In the genomic region with DNA sequence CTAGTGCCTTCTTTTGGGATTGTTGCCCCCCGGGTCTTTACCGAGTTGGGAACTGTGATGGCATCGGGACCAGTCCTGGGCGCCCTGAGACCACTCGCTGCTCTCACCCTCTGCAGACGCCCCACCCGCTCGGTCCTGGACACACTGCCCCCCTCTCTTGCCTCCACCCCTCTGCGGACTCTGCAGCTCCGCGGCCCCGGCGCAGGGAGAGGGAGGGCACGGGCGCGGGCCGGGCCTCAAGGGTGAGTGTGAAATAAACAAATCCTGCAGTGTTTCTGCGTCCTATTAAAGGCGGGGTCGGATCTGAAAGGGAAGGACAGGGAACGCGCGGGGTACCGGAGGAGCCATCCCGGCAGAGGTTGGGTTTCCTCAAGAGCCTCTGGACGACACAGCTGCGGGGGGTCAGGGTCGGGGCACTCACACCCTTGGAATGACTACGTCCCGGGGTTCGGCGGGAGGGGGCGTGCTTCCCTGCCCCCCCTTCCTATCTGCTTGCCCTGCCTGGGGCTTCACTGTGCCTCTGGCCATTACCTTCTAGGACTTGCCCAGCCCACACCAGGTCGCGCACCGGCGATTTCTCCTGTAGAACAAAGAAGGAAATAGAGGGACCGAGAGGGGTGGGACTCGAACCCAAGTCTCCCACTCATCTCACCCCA, we compare ENCODE assay signal across 8 cellular contexts. TPM values are rescaled to one million over a fixed set of nuclear protein-coding genes. Genes with fewer than 3 reads are reported as not detected.
DNase-seq lines count a peak whose midpoint lies in the region; ATAC-seq and TF ChIP-seq lines count a peak whose summit lies in the region.

No MANE protein-coding gene starts in this region.

- H3K4me1 ChIP-seq in mesendoderm (ENCODE audit: control insufficient read depth, low read depth, low read length) (no peaks in the 10 kb centered on the region), upper lobe of right lung (peaks cover 51% of the 10 kb centered on the region)

- no peak overlapping the region for H3K4ac ChIP-seq in mesendoderm (ENCODE audit: low read depth, low read length)

- H3K27me3 Mint-ChIP-seq in activated T-cell treated with anti-CD3 and anti-CD28 coated beads, Interleukin-2, amount 50 U/mL, for 72 hours (ENCODE audit: low read depth), result peaks cover 45% of the 10 kb centered on the region

- no peaks in the 10 kb centered on the region for H3K9me3 Mint-ChIP-seq in activated T-cell treated with anti-CD3 and anti-CD28 coated beads, Interleukin-2, amount 50 U/mL, for 72 hours

- no peak overlapping the region for H4K8ac ChIP-seq in mesendoderm (ENCODE audit: low read depth, low read length)

- H3K56ac ChIP-seq in mesendoderm (ENCODE audit: low read length), result no peak overlapping the region

- H3K79me2 ChIP-seq in mesendoderm (ENCODE audit: control insufficient read depth, insufficient read depth, low read length), result no peaks in the 10 kb centered on the region

- H3K9me3 ChIP-seq in upper lobe of right lung, result no peaks in the 10 kb centered on the region

- peak overlapping the region; percentile 62 to 75 for H3K4me3 Mint-ChIP-seq in activated T-cell treated with anti-CD3 and anti-CD28 coated beads, Interleukin-2, amount 50 U/mL, for 72 hours

- whole genome bisulfite sequencing in mesendoderm (ENCODE audit: extremely low coverage, insufficient coverage, low lambda C conversion rate), result no CpG with 5 or more reads among the region's 39 CpGs

- H2BK120ac ChIP-seq in mesendoderm (ENCODE audit: low read depth, low read length), result no peak overlapping the region

- H3K36me3 Mint-ChIP-seq in activated T-cell treated with anti-CD3 and anti-CD28 coated beads, Interleukin-2, amount 50 U/mL, for 72 hours (ENCODE audit: insufficient read depth in 2 of 2), result peaks cover 0 to 6% of the 10 kb centered on the region in 2 donors

- H3K27me3 ChIP-seq in mesendoderm (ENCODE audit: insufficient read depth, low read length, poor library complexity), result peaks cover 69% of the 10 kb centered on the region
- peaks cover 18% of the 10 kb centered on the region for H3K27me3 ChIP-seq in upper lobe of right lung

- H3K79me1 ChIP-seq in mesendoderm (ENCODE audit: low read length), result no peaks in the 10 kb centered on the region

- H2BK5ac ChIP-seq in mesendoderm (ENCODE audit: low read length), result no peak overlapping the region

- intact Hi-C loops in upper lobe of right lung (cut with DNase I), result no loop called here

- no peak overlapping the region for H3K18ac ChIP-seq in mesendoderm (ENCODE audit: low read length)

- no peak overlapping the region for H3K9ac ChIP-seq in mesendoderm (ENCODE audit: low read length)

- H3K36me3 ChIP-seq in mesendoderm (ENCODE audit: control insufficient read depth, insufficient read depth, low read length) (no peaks in the 10 kb centered on the region), upper lobe of right lung (no peaks in the 10 kb centered on the region)

- no peak overlapping the region for H4K5ac ChIP-seq in mesendoderm (ENCODE audit: low read length)

- H3K27ac ChIP-seq in caudate nucleus (ENCODE audit: low read depth, low read length) (peak overlapping the region; percentile 88), mesendoderm (ENCODE audit: low read depth, low read length) (no peak overlapping the region), upper lobe of right lung (no peak overlapping the region)

- no peak for TF ChIP-seq CTCF in upper lobe of right lung (IDR thresholded peaks at IDR 0.05)

- H3K4me3 ChIP-seq in mesendoderm (ENCODE audit: low read length) (no peak overlapping the region), upper lobe of right lung (peak overlapping the region; percentile 46)

- no peak overlapping the region for H3K27ac Mint-ChIP-seq in activated T-cell treated with anti-CD3 and anti-CD28 coated beads, Interleukin-2, amount 50 U/mL, for 72 hours

- peak in 1 of 2 donors; percentile 15 for DNase-seq in activated T-cell treated with anti-CD3 and anti-CD28 coated beads, Interleukin-2, amount 50 U/mL, for 72 hours
- DNase-seq in activated T-cell treated with anti-CD3 and anti-CD28 coated beads, Interleukin-2, amount 50 U/mL, for 48 hours, result no peak
- DNase-seq in caudate nucleus (lab: John Stamatoyannopoulos, UW) (peak in 7 of 61 donors; percentile 26 to 68 (median 53)), mesendoderm (no peak), upper lobe of right lung (peak; percentile 73), NCI-H1105 (lab: John Stamatoyannopoulos, UW) (no peak), NCI-H226 (no peak)

- H3K23ac ChIP-seq in mesendoderm (ENCODE audit: low read length), result no peak overlapping the region

- H2AK5ac ChIP-seq in mesendoderm (ENCODE audit: low read length), result no peak overlapping the region

- H3K4me1 Mint-ChIP-seq in activated T-cell treated with anti-CD3 and anti-CD28 coated beads, Interleukin-2, amount 50 U/mL, for 72 hours (ENCODE audit: low read depth), result peaks cover 46% of the 10 kb centered on the region

- H3K4me2 ChIP-seq in mesendoderm (ENCODE audit: low read length), result peak overlapping the region; percentile 78

- no peak overlapping the region for H2BK15ac ChIP-seq in mesendoderm (replicated peaks; ENCODE audit: low read depth)

- no peak for ATAC-seq in activated T-cell treated with anti-CD3 and anti-CD28 coated beads, Interleukin-2, amount 50 U/mL, for 72 hours (replicated peaks in 1 of 2)
- ATAC-seq in upper lobe of right lung, result no peak
- no peak for ATAC-seq in HG02678 (IDR thresholded peaks at IDR 0.05; ENCODE audit: unreplicated experiment)

RNA-seq across cellular contexts. Expression of gene HSF4, which starts 0.5 kb away (rescaled TPM):
- 10 to 100 TPM; 63.4 to 87.7 TPM for total RNA-seq in activated T-cell treated with anti-CD3 and anti-CD28 coated beads, Interleukin-2, amount 50 U/mL, for 72 hours
- polyA plus RNA-seq in mesendoderm (2013, experiment 1 of 2), result not detected
- polyA plus RNA-seq in mesendoderm (2013, experiment 2 of 2), result not detected
- total RNA-seq in upper lobe of right lung, result 87.8 TPM

RNA-seq across cellular contexts. Expression of gene FBXL8, which starts 4.3 kb away (rescaled TPM):
- total RNA-seq in activated T-cell treated with anti-CD3 and anti-CD28 coated beads, Interleukin-2, amount 50 U/mL, for 72 hours, result 10 to 100 TPM; 32.1 to 37.1 TPM
- polyA plus RNA-seq in mesendoderm (2013, experiment 1 of 2), result 0.08 TPM
- 0.06 TPM for polyA plus RNA-seq in mesendoderm (2013, experiment 2 of 2)
- total RNA-seq in upper lobe of right lung, result 34.1 TPM

RNA-seq across cellular contexts. Expression of gene TRADD, which starts 4.3 kb away (rescaled TPM):
- 10 to 100 TPM; 38.1 to 50.7 TPM for total RNA-seq in activated T-cell treated with anti-CD3 and anti-CD28 coated beads, Interleukin-2, amount 50 U/mL, for 72 hours
- polyA plus RNA-seq in mesendoderm (2013, experiment 1 of 2), result 0.15 TPM
- 0.08 TPM for polyA plus RNA-seq in mesendoderm (2013, experiment 2 of 2)
- 24.1 TPM for total RNA-seq in upper lobe of right lung

RNA-seq across cellular contexts. Expression of gene NOL3, which starts 6.3 kb away (rescaled TPM):
- total RNA-seq in activated T-cell treated with anti-CD3 and anti-CD28 coated beads, Interleukin-2, amount 50 U/mL, for 72 hours, result 10 to 100 TPM; 21.6 to 30.6 TPM
- polyA plus RNA-seq in mesendoderm (2013, experiment 1 of 2), result 1.3 TPM
- polyA plus RNA-seq in mesendoderm (2013, experiment 2 of 2), result 1.1 TPM
- total RNA-seq in upper lobe of right lung, result 59.7 TPM

RNA-seq across cellular contexts. Expression of gene B3GNT9, which starts 13.2 kb away (rescaled TPM):
- total RNA-seq in activated T-cell treated with anti-CD3 and anti-CD28 coated beads, Interleukin-2, amount 50 U/mL, for 72 hours, result 1 to 10 TPM; 5.7 to 7.5 TPM
- polyA plus RNA-seq in mesendoderm (2013, experiment 1 of 2), result 2.2 TPM
- 2.0 TPM for polyA plus RNA-seq in mesendoderm (2013, experiment 2 of 2)
- 19.3 TPM for total RNA-seq in upper lobe of right lung
